ENCODE assay signal across 11 cellular contexts in genomic region chr7:130920122-130920521, GRCh38.
DNase-seq lines count a peak whose midpoint lies in the region; ATAC-seq and TF ChIP-seq lines count a peak whose summit lies in the region.
"Had no signal": no experiment of that assay in that cellular context is flagged by ENCODE, and none has a peak within 500 bp of the region (broad histone marks: within the 10 kb centered on the region; RNA-seq: fewer than 3 reads in every experiment).

No MANE protein-coding gene starts in this region.

- no peaks in the 10 kb centered on the region for H3K9me3 Mint-ChIP-seq in CD8-positive, alpha-beta T cell

- no peak overlapping the region for H2AFZ ChIP-seq in PC-3 (ENCODE audit: low read length)

- peaks cover 83% of the 10 kb centered on the region for H3K4me1 Mint-ChIP-seq in CD8-positive, alpha-beta T cell (ENCODE audit: low read depth)

- 23 to 79% methylated on average over 3 of the region's 3 CpGs for WGBS in sigmoid colon, 2 donors

- DNase-seq in CD8-positive, alpha-beta T cell = peak in 1 of 7 experiments; percentile 8
- DNase-seq in PC-3 (no peak), colonic mucosa (no peak), sigmoid colon (no peak), HuH-7 (ENCODE audit: low spot score) (no peak), HK-2 (ENCODE audit: unreplicated experiment) (no peak)
- DNase-seq: foreskin fibroblast, NCI-H1092 treated with DMSO at 0.1 percent for 48 hours, NCI-H69 had no signal

- POLR2A ChIA-PET in CD8-positive, alpha-beta T cell (lab: Charles Lee) = no interaction called here
- POLR2A ChIA-PET in PC-3 (lab: Charles Lee; ENCODE audit: unreplicated experiment) = no interaction called here

- H3F3A ChIP-seq in PC-3 (ENCODE audit: low read length, unreplicated experiment) = peaks cover 12% of the 10 kb centered on the region

- H3K27me3 Mint-ChIP-seq in CD8-positive, alpha-beta T cell (ENCODE audit: low read depth) = no peaks in the 10 kb centered on the region
- H3K27me3 Mint-ChIP-seq: progenitor cell of endocrine pancreas had no signal

- H3K79me2 ChIP-seq in PC-3 (ENCODE audit: low read length) = peaks cover 94% of the 10 kb centered on the region

- no peaks in the 10 kb centered on the region for H3K27me3 ChIP-seq in CD8-positive, alpha-beta T cell (ENCODE audit: insufficient read depth, low read length)
- H3K27me3 ChIP-seq in PC-3 (ENCODE audit: low read length) (no peaks in the 10 kb centered on the region), colonic mucosa (no peaks in the 10 kb centered on the region), sigmoid colon (no peaks in the 10 kb centered on the region)

- H3K4me3 Mint-ChIP-seq in CD8-positive, alpha-beta T cell = no peak overlapping the region

- peaks cover 13% of the 10 kb centered on the region for H3K36me3 ChIP-seq in CD8-positive, alpha-beta T cell (ENCODE audit: insufficient read depth, low read length)
- H3K36me3 ChIP-seq in PC-3 (ENCODE audit: low read depth, low read length) (peaks cover 10% of the 10 kb centered on the region; the same call in 1 of the 2 replicates), colonic mucosa (no peaks in the 10 kb centered on the region), sigmoid colon (no peaks in the 10 kb centered on the region)

- peaks cover 22% of the 10 kb centered on the region for H3K4me1 ChIP-seq in CD8-positive, alpha-beta T cell (ENCODE audit: insufficient read depth, low read length)
- H3K4me1 ChIP-seq in PC-3 (ENCODE audit: insufficient read depth, low read length) (peaks cover 71% of the 10 kb centered on the region), colonic mucosa (peaks cover 9% of the 10 kb centered on the region), sigmoid colon (peaks cover 0 to 93% (median 74%) of the 10 kb centered on the region in 4 donors)

- H3K4me2 ChIP-seq in PC-3 (ENCODE audit: low read length) = no peak overlapping the region

- BruUV-seq in PC-3 (replicated peaks; lab: Mats Ljungman, UMichigan) = no TSS peak

- no peaks in the 10 kb centered on the region for H3K9me2 ChIP-seq in PC-3 (replicated peaks; ENCODE audit: low read length)

- no peak for TF ChIP-seq CTCF in CD8-positive, alpha-beta T cell (IDR thresholded peaks at IDR 0.05)
- TF ChIP-seq CTCF in PC-3 (conservative IDR thresholded peaks at IDR 0.05; ENCODE audit: low read depth, low read length) (no peak), colonic mucosa (IDR thresholded peaks at IDR 0.05) (no peak), sigmoid colon (IDR thresholded peaks at IDR 0.05) (no peak)

- H3K9ac ChIP-seq in PC-3 (ENCODE audit: low read length) = no peak overlapping the region
- peak overlapping the region in 1 of 2 donors; percentile 93 for H3K9ac ChIP-seq in colonic mucosa (ENCODE audit: low read depth in 2 of 2, low read length in 2 of 2)

- TF ChIP-seq POLR2A in sigmoid colon (IDR thresholded peaks at IDR 0.05) = no peak

- H3K36me3 Mint-ChIP-seq in CD8-positive, alpha-beta T cell = peaks cover 45% of the 10 kb centered on the region

- H3K27ac ChIP-seq in CD8-positive, alpha-beta T cell (ENCODE audit: low read depth, low read length) = no peak overlapping the region
- H3K27ac ChIP-seq in PC-3 (ENCODE audit: low read length) (peak overlapping the region; percentile 99; the same call in 1 of the 2 replicates), colonic mucosa (peak overlapping the region; percentile 89), sigmoid colon (peak overlapping the region; percentile 69 to 83 (median 75))

- no peak for TF ChIP-seq EP300 in sigmoid colon (IDR thresholded peaks at IDR 0.05)

- no peak for ATAC-seq in CD8-positive, alpha-beta T cell
- ATAC-seq in PC-3 (no peak), GM21619 (IDR thresholded peaks at IDR 0.05; ENCODE audit: unreplicated experiment) (no peak)

- CTCF ChIA-PET in CD8-positive, alpha-beta T cell (lab: Charles Lee) = no interaction called here
- CTCF ChIA-PET in PC-3 (lab: Charles Lee) = interaction anchor here (0.7 kb wide), 1 partner anchor 37 kb away, joined by 8 read pairs; no protein-coding TSS in a partner anchor

- no peaks in the 10 kb centered on the region for H3K9me3 ChIP-seq in CD8-positive, alpha-beta T cell (ENCODE audit: low read length)
- H3K9me3 ChIP-seq in PC-3 (ENCODE audit: low read length) (no peaks in the 10 kb centered on the region), colonic mucosa (no peaks in the 10 kb centered on the region), sigmoid colon (no peaks in the 10 kb centered on the region)

- H4K20me1 ChIP-seq in PC-3 (ENCODE audit: low read length) = no peaks in the 10 kb centered on the region

- H3K27ac Mint-ChIP-seq in CD8-positive, alpha-beta T cell = peak overlapping the region; percentile 73
- H3K27ac Mint-ChIP-seq: progenitor cell of endocrine pancreas had no signal

- no peak overlapping the region for H3K4me3 ChIP-seq in CD8-positive, alpha-beta T cell (ENCODE audit: low read depth, low read length)
- H3K4me3 ChIP-seq in PC-3 (ENCODE audit: low read length) (no peak overlapping the region), colonic mucosa (no peak overlapping the region), sigmoid colon (no peak overlapping the region)

- intact Hi-C loops in CD8-positive, alpha-beta T cell (cut with DNase I, micrococcal nuclease) = no loop called here
- intact Hi-C loops in PC-3 (cut with micrococcal nuclease) = no loop called here
- intact Hi-C loops in colonic mucosa (cut with DNase I) = no loop called here
- intact Hi-C loops in sigmoid colon (cut with DNase I) = no loop called here
